1 cellular context compared by ENCODE assay signal in the genomic region with DNA sequence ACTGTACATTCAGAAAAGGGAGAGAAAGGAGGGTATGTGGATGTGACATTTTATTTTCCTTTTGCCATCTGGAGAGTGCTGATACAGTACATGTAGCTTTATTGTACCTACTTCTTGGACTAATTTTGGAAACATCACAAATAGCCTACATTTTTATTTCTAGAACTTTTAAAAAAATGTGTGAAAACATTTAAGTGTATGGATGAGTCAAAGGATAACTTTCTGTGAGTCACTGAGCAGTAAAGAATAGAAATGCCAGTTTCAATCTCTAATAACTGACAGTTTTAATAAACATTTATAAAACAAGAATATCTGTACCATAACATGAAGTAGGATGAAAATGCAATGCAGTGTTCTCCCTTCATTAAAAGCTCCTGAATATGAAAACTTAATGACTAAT.
A peak's percentile ranks its signal among the peaks of the same experiment; 100 is the strongest.
TF ChIP-seq lines count a peak whose summit lies in the region.

No MANE protein-coding gene starts in this region.

TF ChIP-seq in GM12878, 131 proteins besides CTCF, POLR2A, EP300 and RAD21 (continued from another document):
- TF ChIP-seq, protein P1, sequence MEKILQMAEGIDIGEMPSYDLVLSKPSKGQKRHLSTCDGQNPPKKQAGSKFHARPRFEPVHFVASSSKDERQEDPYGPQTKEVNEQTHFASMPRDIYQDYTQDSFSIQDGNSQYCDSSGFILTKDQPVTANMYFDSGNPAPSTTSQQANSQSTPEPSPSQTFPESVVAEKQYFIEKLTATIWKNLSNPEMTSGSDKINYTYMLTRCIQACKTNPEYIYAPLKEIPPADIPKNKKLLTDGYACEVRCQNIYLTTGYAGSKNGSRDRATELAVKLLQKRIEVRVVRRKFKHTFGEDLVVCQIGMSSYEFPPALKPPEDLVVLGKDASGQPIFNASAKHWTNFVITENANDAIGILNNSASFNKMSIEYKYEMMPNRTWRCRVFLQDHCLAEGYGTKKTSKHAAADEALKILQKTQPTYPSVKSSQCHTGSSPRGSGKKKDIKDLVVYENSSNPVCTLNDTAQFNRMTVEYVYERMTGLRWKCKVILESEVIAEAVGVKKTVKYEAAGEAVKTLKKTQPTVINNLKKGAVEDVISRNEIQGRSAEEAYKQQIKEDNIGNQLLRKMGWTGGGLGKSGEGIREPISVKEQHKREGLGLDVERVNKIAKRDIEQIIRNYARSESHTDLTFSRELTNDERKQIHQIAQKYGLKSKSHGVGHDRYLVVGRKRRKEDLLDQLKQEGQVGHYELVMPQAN (conservative IDR thresholded peaks at IDR 0.05) = no peak
- TF ChIP-seq TCF12 (IDR thresholded peaks at IDR 0.05; ENCODE audit: low read depth, low read length) (no peak), MEF2B (IDR thresholded peaks at IDR 0.05; ENCODE audit: partially characterized antibody, poor library complexity, severe bottlenecking) (peak; percentile 67), SPI1 (IDR thresholded peaks at IDR 0.05; ENCODE audit: borderline replicate concordance, insufficient read depth, low read depth, low read length) (no peak), PAX5 (IDR thresholded peaks at IDR 0.05; ENCODE audit: borderline replicate concordance, low read depth, low read length) (no peak), POU2F2 (IDR thresholded peaks at IDR 0.05; ENCODE audit: borderline replicate concordance, low read depth, low read length) (no peak), PML (IDR thresholded peaks at IDR 0.05; ENCODE audit: low read length) (no peak), WRNIP1 (IDR thresholded peaks at IDR 0.05; ENCODE audit: borderline replicate concordance, low read depth, low read length) (no peak), JUNB (IDR thresholded peaks at IDR 0.05) (peak; percentile 75), BHLHE40 (IDR thresholded peaks at IDR 0.05; ENCODE audit: borderline replicate concordance in 1 of 2, low read depth in 2 of 2, low read length in 1 of 2) (no peak), NFXL1 (IDR thresholded peaks at IDR 0.05; ENCODE audit: borderline replicate concordance) (no peak), EED (IDR thresholded peaks at IDR 0.05; ENCODE audit: low read depth) (no peak), IKZF2 (IDR thresholded peaks at IDR 0.05) (no peak), HCFC1 (IDR thresholded peaks at IDR 0.05; ENCODE audit: low read length) (no peak), NFIC (IDR thresholded peaks at IDR 0.05; ENCODE audit: low read depth, low read length) (peak; percentile 77), CREM (IDR thresholded peaks at IDR 0.05; ENCODE audit: low read depth) (no peak), FOS (IDR thresholded peaks at IDR 0.05; ENCODE audit: borderline replicate concordance, extremely low read depth, insufficient read length) (no peak), ZZZ3 (IDR thresholded peaks at IDR 0.05; ENCODE audit: control insufficient read depth, insufficient read length, low read depth) (no peak), MEF2A (IDR thresholded peaks at IDR 0.05; ENCODE audit: insufficient read depth, low read depth, low read length) (peak; percentile 92), TCF3 (IDR thresholded peaks at IDR 0.05; ENCODE audit: borderline replicate concordance, insufficient read depth, low read depth, low read length) (no peak), RFX5 (IDR thresholded peaks at IDR 0.05; ENCODE audit: low read depth, low read length) (no peak)
- TF ChIP-seq, protein P2, sequence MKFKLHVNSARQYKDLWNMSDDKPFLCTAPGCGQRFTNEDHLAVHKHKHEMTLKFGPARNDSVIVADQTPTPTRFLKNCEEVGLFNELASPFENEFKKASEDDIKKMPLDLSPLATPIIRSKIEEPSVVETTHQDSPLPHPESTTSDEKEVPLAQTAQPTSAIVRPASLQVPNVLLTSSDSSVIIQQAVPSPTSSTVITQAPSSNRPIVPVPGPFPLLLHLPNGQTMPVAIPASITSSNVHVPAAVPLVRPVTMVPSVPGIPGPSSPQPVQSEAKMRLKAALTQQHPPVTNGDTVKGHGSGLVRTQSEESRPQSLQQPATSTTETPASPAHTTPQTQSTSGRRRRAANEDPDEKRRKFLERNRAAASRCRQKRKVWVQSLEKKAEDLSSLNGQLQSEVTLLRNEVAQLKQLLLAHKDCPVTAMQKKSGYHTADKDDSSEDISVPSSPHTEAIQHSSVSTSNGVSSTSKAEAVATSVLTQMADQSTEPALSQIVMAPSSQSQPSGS (IDR thresholded peaks at IDR 0.05; ENCODE audit: low read length) = peak; percentile 65; the same call in 1 of the 2 replicates
- TF ChIP-seq, protein P3, sequence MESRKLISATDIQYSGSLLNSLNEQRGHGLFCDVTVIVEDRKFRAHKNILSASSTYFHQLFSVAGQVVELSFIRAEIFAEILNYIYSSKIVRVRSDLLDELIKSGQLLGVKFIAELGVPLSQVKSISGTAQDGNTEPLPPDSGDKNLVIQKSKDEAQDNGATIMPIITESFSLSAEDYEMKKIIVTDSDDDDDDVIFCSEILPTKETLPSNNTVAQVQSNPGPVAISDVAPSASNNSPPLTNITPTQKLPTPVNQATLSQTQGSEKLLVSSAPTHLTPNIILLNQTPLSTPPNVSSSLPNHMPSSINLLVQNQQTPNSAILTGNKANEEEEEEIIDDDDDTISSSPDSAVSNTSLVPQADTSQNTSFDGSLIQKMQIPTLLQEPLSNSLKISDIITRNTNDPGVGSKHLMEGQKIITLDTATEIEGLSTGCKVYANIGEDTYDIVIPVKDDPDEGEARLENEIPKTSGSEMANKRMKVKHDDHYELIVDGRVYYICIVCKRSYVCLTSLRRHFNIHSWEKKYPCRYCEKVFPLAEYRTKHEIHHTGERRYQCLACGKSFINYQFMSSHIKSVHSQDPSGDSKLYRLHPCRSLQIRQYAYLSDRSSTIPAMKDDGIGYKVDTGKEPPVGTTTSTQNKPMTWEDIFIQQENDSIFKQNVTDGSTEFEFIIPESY (IDR thresholded peaks at IDR 0.05) = no peak
- TF ChIP-seq, protein P4, sequence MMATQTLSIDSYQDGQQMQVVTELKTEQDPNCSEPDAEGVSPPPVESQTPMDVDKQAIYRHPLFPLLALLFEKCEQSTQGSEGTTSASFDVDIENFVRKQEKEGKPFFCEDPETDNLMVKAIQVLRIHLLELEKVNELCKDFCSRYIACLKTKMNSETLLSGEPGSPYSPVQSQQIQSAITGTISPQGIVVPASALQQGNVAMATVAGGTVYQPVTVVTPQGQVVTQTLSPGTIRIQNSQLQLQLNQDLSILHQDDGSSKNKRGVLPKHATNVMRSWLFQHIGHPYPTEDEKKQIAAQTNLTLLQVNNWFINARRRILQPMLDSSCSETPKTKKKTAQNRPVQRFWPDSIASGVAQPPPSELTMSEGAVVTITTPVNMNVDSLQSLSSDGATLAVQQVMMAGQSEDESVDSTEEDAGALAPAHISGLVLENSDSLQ (IDR thresholded peaks at IDR 0.05) = no peak
- TF ChIP-seq, protein P5, sequence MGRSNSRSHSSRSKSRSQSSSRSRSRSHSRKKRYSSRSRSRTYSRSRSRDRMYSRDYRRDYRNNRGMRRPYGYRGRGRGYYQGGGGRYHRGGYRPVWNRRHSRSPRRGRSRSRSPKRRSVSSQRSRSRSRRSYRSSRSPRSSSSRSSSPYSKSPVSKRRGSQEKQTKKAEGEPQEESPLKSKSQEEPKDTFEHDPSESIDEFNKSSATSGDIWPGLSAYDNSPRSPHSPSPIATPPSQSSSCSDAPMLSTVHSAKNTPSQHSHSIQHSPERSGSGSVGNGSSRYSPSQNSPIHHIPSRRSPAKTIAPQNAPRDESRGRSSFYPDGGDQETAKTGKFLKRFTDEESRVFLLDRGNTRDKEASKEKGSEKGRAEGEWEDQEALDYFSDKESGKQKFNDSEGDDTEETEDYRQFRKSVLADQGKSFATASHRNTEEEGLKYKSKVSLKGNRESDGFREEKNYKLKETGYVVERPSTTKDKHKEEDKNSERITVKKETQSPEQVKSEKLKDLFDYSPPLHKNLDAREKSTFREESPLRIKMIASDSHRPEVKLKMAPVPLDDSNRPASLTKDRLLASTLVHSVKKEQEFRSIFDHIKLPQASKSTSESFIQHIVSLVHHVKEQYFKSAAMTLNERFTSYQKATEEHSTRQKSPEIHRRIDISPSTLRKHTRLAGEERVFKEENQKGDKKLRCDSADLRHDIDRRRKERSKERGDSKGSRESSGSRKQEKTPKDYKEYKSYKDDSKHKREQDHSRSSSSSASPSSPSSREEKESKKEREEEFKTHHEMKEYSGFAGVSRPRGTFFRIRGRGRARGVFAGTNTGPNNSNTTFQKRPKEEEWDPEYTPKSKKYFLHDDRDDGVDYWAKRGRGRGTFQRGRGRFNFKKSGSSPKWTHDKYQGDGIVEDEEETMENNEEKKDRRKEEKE (IDR thresholded peaks at IDR 0.05) = no peak
- TF ChIP-seq, protein P6, sequence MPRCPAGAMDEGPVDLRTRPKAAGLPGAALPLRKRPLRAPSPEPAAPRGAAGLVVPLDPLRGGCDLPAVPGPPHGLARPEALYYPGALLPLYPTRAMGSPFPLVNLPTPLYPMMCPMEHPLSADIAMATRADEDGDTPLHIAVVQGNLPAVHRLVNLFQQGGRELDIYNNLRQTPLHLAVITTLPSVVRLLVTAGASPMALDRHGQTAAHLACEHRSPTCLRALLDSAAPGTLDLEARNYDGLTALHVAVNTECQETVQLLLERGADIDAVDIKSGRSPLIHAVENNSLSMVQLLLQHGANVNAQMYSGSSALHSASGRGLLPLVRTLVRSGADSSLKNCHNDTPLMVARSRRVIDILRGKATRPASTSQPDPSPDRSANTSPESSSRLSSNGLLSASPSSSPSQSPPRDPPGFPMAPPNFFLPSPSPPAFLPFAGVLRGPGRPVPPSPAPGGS (IDR thresholded peaks at IDR 0.05; ENCODE audit: borderline replicate concordance, insufficient read depth, low read depth, low read length, poor library complexity, severe bottlenecking) = no peak
- TF ChIP-seq, protein P7, sequence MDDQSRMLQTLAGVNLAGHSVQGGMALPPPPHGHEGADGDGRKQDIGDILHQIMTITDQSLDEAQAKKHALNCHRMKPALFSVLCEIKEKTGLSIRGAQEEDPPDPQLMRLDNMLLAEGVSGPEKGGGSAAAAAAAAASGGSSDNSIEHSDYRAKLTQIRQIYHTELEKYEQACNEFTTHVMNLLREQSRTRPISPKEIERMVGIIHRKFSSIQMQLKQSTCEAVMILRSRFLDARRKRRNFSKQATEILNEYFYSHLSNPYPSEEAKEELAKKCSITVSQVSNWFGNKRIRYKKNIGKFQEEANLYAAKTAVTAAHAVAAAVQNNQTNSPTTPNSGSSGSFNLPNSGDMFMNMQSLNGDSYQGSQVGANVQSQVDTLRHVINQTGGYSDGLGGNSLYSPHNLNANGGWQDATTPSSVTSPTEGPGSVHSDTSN (IDR thresholded peaks at IDR 0.05; ENCODE audit: insufficient replicate concordance, low read depth, low read length) = no peak
- TF ChIP-seq, protein P8, sequence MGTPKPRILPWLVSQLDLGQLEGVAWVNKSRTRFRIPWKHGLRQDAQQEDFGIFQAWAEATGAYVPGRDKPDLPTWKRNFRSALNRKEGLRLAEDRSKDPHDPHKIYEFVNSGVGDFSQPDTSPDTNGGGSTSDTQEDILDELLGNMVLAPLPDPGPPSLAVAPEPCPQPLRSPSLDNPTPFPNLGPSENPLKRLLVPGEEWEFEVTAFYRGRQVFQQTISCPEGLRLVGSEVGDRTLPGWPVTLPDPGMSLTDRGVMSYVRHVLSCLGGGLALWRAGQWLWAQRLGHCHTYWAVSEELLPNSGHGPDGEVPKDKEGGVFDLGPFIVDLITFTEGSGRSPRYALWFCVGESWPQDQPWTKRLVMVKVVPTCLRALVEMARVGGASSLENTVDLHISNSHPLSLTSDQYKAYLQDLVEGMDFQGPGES (IDR thresholded peaks at IDR 0.05) = no peak
- TF ChIP-seq, protein P9, sequence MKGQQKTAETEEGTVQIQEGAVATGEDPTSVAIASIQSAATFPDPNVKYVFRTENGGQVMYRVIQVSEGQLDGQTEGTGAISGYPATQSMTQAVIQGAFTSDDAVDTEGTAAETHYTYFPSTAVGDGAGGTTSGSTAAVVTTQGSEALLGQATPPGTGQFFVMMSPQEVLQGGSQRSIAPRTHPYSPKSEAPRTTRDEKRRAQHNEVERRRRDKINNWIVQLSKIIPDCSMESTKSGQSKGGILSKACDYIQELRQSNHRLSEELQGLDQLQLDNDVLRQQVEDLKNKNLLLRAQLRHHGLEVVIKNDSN (IDR thresholded peaks at IDR 0.05; ENCODE audit: borderline replicate concordance, extremely low read length, insufficient read depth, low read depth, low read length) = no peak
TF ChIP-seq in GM12878: peak in this region for 6.
